Comparison of ENCODE assay signal across 8 cellular contexts in the genomic region with DNA sequence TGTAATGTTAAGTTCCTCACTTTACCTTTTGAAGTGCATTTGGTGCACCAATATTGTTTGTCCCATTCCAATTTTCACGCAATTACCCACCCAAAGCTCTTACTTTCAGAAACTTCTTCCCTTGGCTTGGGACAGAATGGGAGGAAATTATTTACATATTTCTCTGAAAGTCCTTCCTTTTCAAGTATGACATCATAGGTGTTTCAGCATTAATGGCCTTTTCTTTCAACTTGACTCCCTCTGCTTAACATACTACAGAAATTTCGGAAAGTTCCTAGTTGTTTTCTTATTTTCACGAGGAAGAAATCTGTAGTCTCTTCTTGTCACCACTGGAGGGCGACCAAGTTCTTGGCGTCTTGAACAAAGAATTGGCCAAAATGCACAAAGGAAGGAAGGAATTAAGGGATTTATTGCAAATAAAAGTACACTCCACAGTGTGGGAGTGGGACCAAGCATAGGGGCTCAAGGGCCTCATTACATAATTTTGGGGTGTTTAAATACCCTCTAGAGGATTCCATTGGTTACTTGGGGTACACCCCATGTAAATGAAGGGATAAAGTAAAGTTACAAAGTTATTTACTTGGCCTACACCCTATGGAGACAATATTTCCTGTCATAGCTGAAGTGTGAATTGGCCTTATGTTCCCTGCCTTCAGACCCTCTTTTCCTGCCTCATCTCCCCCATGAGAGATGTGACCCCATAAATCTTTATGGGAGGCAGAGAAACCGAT.
DNase-seq lines count a peak whose midpoint lies in the region; ATAC-seq, FAIRE-seq and TF ChIP-seq lines count a peak whose summit lies in the region.

No MANE protein-coding gene starts in this region.

- H3K18ac ChIP-seq in trophoblast cell (ENCODE audit: low read length), result no peak overlapping the region

- H3K27me3 ChIP-seq in colonic mucosa, result no peaks in the 10 kb centered on the region
- no peaks in the 10 kb centered on the region for H3K27me3 ChIP-seq in trophoblast cell (ENCODE audit: insufficient read depth, low read length)

- ATAC-seq in GM18517 (IDR thresholded peaks at IDR 0.05; ENCODE audit: unreplicated experiment) (no peak), GM21526 (IDR thresholded peaks at IDR 0.05; ENCODE audit: low FRiP score, unreplicated experiment) (no peak), GM21619 (IDR thresholded peaks at IDR 0.05; ENCODE audit: unreplicated experiment) (no peak)

- H3K9me3 ChIP-seq in colonic mucosa (no peaks in the 10 kb centered on the region), trophoblast cell (ENCODE audit: insufficient read depth, low read depth, low read length) (no peaks in the 10 kb centered on the region)

- peak; percentile 82 for FAIRE-seq in A204.1 (lab: Jason Lieb, UNC)

- no peaks in the 10 kb centered on the region for H3K79me2 ChIP-seq in trophoblast cell (ENCODE audit: control insufficient read depth, insufficient read depth, low read length, poor library complexity)

- H2AK5ac ChIP-seq in trophoblast cell (ENCODE audit: low read length), result no peak overlapping the region

- WGBS in trophoblast cell (ENCODE audit: extremely low coverage, insufficient coverage, insufficient read length), result no CpG with 5 or more reads among the region's 6 CpGs

- TF ChIP-seq CTCF in GM20000 (IDR thresholded peaks at IDR 0.05; ENCODE audit: extremely low read depth, missing control alignments) (peak; percentile 6), colonic mucosa (IDR thresholded peaks at IDR 0.05) (peak; percentile 45)

- H2BK120ac ChIP-seq in trophoblast cell (ENCODE audit: insufficient read depth, low read length, poor library complexity), result no peak overlapping the region

- H3K14ac ChIP-seq in trophoblast cell (ENCODE audit: low read length), result no peak overlapping the region

- no peak overlapping the region for H2AFZ ChIP-seq in trophoblast cell (ENCODE audit: insufficient read depth, low read length, poor library complexity)

- H3K9ac ChIP-seq in colonic mucosa (ENCODE audit: low read depth in 2 of 2, low read length in 2 of 2) (no peak overlapping the region), trophoblast cell (ENCODE audit: low read length) (no peak overlapping the region)

- H3K36me3 ChIP-seq in colonic mucosa, result no peaks in the 10 kb centered on the region
- no peaks in the 10 kb centered on the region for H3K36me3 ChIP-seq in trophoblast cell (ENCODE audit: control insufficient read depth in 1 of 2, insufficient read depth in 2 of 2, low read length in 2 of 2)

- H2BK12ac ChIP-seq in trophoblast cell (ENCODE audit: low read length), result peak overlapping the region; percentile 36

- DNase-seq in GM20000 (ENCODE audit: low spot score) (peak; percentile 8), NCI-H82 (lab: John Stamatoyannopoulos, UW) (peak; percentile 60), colonic mucosa (peak; percentile 20), trophoblast cell (peak in 1 of 2 donors; percentile 47)

- H3K4me1 ChIP-seq in colonic mucosa (no peaks in the 10 kb centered on the region), trophoblast cell (ENCODE audit: control insufficient read depth in 1 of 2, insufficient read depth in 2 of 2, low read length in 2 of 2) (no peaks in the 10 kb centered on the region)

- H3K27ac ChIP-seq in colonic mucosa (no peak overlapping the region), trophoblast cell (ENCODE audit: low read depth, low read length) (no peak overlapping the region)

- no peak overlapping the region for H2BK5ac ChIP-seq in trophoblast cell (ENCODE audit: low read depth, low read length, poor library complexity)

- intact Hi-C loops in colonic mucosa (cut with DNase I), result loop anchor here (5.0 kb wide), 1 partner anchor 461 kb away; no protein-coding TSS in a partner anchor

- no peaks in the 10 kb centered on the region for H3K79me1 ChIP-seq in trophoblast cell (ENCODE audit: low read length)

- H4K8ac ChIP-seq in trophoblast cell (ENCODE audit: low read depth, low read length), result no peak overlapping the region

- H3K4me3 ChIP-seq in colonic mucosa, result no peak overlapping the region
- H3K4me3 ChIP-seq in trophoblast cell (ENCODE audit: low read depth, low read length), result no peak overlapping the region

- no peak overlapping the region for H3K4ac ChIP-seq in trophoblast cell (ENCODE audit: low read depth, low read length)

- no peak overlapping the region for H3K4me2 ChIP-seq in trophoblast cell (ENCODE audit: low read length)

- H4K12ac ChIP-seq in trophoblast cell (ENCODE audit: low read depth, low read length), result no peak overlapping the region

- H4K91ac ChIP-seq in trophoblast cell (ENCODE audit: low read depth, low read length), result no peak overlapping the region

- no peak overlapping the region for H3K23ac ChIP-seq in trophoblast cell (ENCODE audit: low read length)
